ENCODE assay signal across 7 cellular contexts in the genomic region with DNA sequence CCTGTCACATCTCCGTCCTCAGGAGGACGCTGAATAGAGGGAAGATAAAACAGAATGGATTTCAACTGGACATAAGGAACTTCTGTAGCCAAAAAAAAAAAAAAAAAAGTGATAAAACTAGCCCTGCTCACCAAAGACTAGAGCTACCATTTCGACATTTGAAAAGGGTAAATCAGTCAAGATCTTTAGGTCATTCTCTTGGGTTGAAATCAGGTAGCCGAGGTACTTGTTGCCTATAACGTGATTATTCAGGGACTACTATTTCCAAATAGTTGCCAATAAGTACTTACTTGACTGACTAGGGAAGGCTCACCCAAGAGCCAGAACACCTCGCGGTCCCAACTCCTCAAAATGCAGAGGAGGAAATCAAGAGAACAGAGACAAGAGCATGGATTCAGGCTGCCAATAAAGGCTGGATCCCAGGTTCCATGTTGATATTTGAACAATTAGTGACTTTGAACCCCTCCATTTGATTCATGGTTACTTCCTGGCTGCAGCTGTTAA. TPM values are rescaled to one million over a fixed set of nuclear protein-coding genes. Genes with fewer than 3 reads are reported as not detected.
DNase-seq lines count a peak whose midpoint lies in the region; ATAC-seq and TF ChIP-seq lines count a peak whose summit lies in the region.

No MANE protein-coding gene starts in this region.

- peak overlapping the region; percentile 85 for H3K4me2 ChIP-seq in HCT116 (ENCODE audit: low read length)

- H3K36me3 ChIP-seq in HCT116 (ENCODE audit: control insufficient read depth in 1 of 2, insufficient read depth in 2 of 2, low read length in 2 of 2), result no peaks in the 10 kb centered on the region
- H3K36me3 ChIP-seq in spleen, result no peaks in the 10 kb centered on the region

- H3K9ac ChIP-seq in HCT116 (ENCODE audit: low read length), result peak overlapping the region; percentile 97

- H3K4me3 ChIP-seq in HCT116 (replicated peaks in 1 of 2; ENCODE audit: low read depth in 1 of 2, low read length in 2 of 2) (peak overlapping the region; percentile 97 to 99), WI38 (ENCODE audit: low read depth, low read length) (peak overlapping the region; percentile 76), right cardiac atrium (ENCODE audit: low read length) (peak overlapping the region; percentile 71), spleen (peak overlapping the region; percentile 54 to 91 (median 68))

- peaks cover 36% of the 10 kb centered on the region for H4K20me1 ChIP-seq in HCT116 (ENCODE audit: insufficient read depth)

- no peaks in the 10 kb centered on the region for H3K9me2 ChIP-seq in HCT116 (ENCODE audit: insufficient read depth)

- H3K4me1 ChIP-seq in HCT116 (ENCODE audit: control insufficient read depth in 1 of 2, insufficient read depth in 2 of 2, low read length in 2 of 2) (peaks cover 16 to 42% of the 10 kb centered on the region in 2 experiments), right cardiac atrium (ENCODE audit: control insufficient read depth, insufficient read depth, low read length) (peaks cover 3% of the 10 kb centered on the region), spleen (peaks cover 29 to 73% (median 58%) of the 10 kb centered on the region in 6 donors)

- intact Hi-C loops in HCT116 (cut with micrococcal nuclease), result no loop called here
- intact Hi-C loops in right cardiac atrium (cut with DNase I), result no loop called here
- intact Hi-C loops in spleen (cut with DNase I; ENCODE audit: low total_unique reads), result no loop called here

- no peak for TF ChIP-seq RAD21 in HCT116 (IDR thresholded peaks at IDR 0.05; ENCODE audit: low read depth)

- RAD21 ChIA-PET in HCT116 (lab: Charles Lee; ENCODE audit: low non-redundant PET in 1 of 2, low total read pairs in 2 of 2, uncharacterized antibody in 2 of 2, unreplicated experiment in 2 of 2), result no interaction called here

- no peak for TF ChIP-seq CTCF in HCT116 (IDR thresholded peaks at IDR 0.05 in 2 of 3, conservative IDR thresholded peaks at IDR 0.05 in 1 of 3; ENCODE audit: borderline replicate concordance in 1 of 3, insufficient read depth in 1 of 3, low read depth in 2 of 3, low read length in 2 of 3)
- no peak for TF ChIP-seq CTCF in WI38 (IDR thresholded peaks at IDR 0.05; ENCODE audit: low read depth, low read length)
- no peak for TF ChIP-seq CTCF in spleen (IDR thresholded peaks at IDR 0.05 in 8 of 11, conservative IDR thresholded peaks at IDR 0.05 in 3 of 11)

- 51% methylated on average over 7 of the region's 7 CpGs for WGBS in right cardiac atrium
- WGBS in spleen, 5 donors, result 66 to 82% (median 78%) methylated on average over 7 of the region's 7 CpGs

- H3K27ac ChIP-seq in HCT116 (ENCODE audit: low read depth, low read length), result peak overlapping the region; percentile 97
- H3K27ac ChIP-seq in right cardiac atrium (ENCODE audit: low read length), result peak overlapping the region; percentile 98
- peak overlapping the region; percentile 90 to 100 (median 99) for H3K27ac ChIP-seq in spleen

- CTCF ChIA-PET in HCT116 (lab: Charles Lee), result no interaction called here

- H3K79me2 ChIP-seq in HCT116 (ENCODE audit: insufficient read depth, low read length), result peaks cover 66% of the 10 kb centered on the region

- H2AFZ ChIP-seq in HCT116 (ENCODE audit: low read depth, low read length, poor library complexity, severe bottlenecking), result no peak overlapping the region

- ATAC-seq in HCT116 (no peak), right cardiac atrium (no peak)

- no peaks in the 10 kb centered on the region for H3K27me3 ChIP-seq in HCT116 (ENCODE audit: insufficient read depth, low read length)
- no peaks in the 10 kb centered on the region for H3K27me3 ChIP-seq in right cardiac atrium (ENCODE audit: control insufficient read depth, insufficient read depth)
- peaks cover 0 to 4% (median 0%) of the 10 kb centered on the region in 7 donors for H3K27me3 ChIP-seq in spleen (replicated peaks in 1 of 7)

- DNase-seq in HCT116 (ENCODE audit: low read depth, low spot score) (no peak), right cardiac atrium (no peak), spleen (no peak), GF-D8 (lab: John Stamatoyannopoulos, UW) (no peak), NCI-H1417 (lab: John Stamatoyannopoulos, UW) (no peak)
- no peak for DNase-seq in stimulated activated naive CD4-positive, alpha-beta T cell (lab: John Stamatoyannopoulos, UW)

- TF ChIP-seq POLR2A in HCT116 (IDR thresholded peaks at IDR 0.05; ENCODE audit: borderline replicate concordance, extremely low read depth, insufficient read depth, insufficient read length) (no peak), spleen (IDR thresholded peaks at IDR 0.05) (no peak)

- no TSS peak for BruUV-seq in HCT116 (replicated peaks; lab: Mats Ljungman, UMichigan)

- POLR2A ChIA-PET in HCT116 (lab: Charles Lee), result no interaction called here

- H3K9me3 ChIP-seq in HCT116 (ENCODE audit: control insufficient read depth in 1 of 2, insufficient read depth in 1 of 2, low read depth in 1 of 2, low read length in 2 of 2) (no peaks in the 10 kb centered on the region), right cardiac atrium (ENCODE audit: control insufficient read depth, low read length) (no peaks in the 10 kb centered on the region), spleen (no peaks in the 10 kb centered on the region)

TF ChIP-seq in HCT116, 20 proteins besides CTCF, POLR2A, EP300 and RAD21:
- TF ChIP-seq JUND (IDR thresholded peaks at IDR 0.05) (no peak), YY1 (IDR thresholded peaks at IDR 0.05; ENCODE audit: extremely low read depth, insufficient replicate concordance, low read depth, low read length) (no peak), CEBPB (IDR thresholded peaks at IDR 0.05; ENCODE audit: low read depth) (no peak), EZH2phosphoT487 (IDR thresholded peaks at IDR 0.05; ENCODE audit: borderline replicate concordance) (no peak)
- TF ChIP-seq, protein P1, sequence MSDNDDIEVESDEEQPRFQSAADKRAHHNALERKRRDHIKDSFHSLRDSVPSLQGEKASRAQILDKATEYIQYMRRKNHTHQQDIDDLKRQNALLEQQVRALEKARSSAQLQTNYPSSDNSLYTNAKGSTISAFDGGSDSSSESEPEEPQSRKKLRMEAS (IDR thresholded peaks at IDR 0.05), result no peak
- TF ChIP-seq, protein P2, sequence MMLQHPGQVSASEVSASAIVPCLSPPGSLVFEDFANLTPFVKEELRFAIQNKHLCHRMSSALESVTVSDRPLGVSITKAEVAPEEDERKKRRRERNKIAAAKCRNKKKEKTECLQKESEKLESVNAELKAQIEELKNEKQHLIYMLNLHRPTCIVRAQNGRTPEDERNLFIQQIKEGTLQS (IDR thresholded peaks at IDR 0.05), result no peak

RNA-seq across cellular contexts. Expression of a gene that starts 2.0 kb away (rescaled TPM):
- total RNA-seq in HCT116 (2021; ENCODE audit: unreplicated experiment), result 114 TPM
- 34.4 and 49.8 TPM in 2 replicates for polyA plus RNA-seq in HCT116 (2012)
- 100 to 1,000 TPM; 115 to 217 (median 124) TPM for total RNA-seq in right cardiac atrium
- 135 TPM for polyA plus RNA-seq in right cardiac atrium
- total RNA-seq in spleen, result 10 to 100 TPM; 63.6 to 89.9 (median 76.3) TPM
- polyA plus RNA-seq in spleen, result 10 to 100 TPM; 42.3 to 75.1 (median 69.8) TPM
